ENCODE assay signal across 22 cellular contexts in genomic region chr2:112783187-112783721, GRCh38. TPM values are rescaled to one million over a fixed set of nuclear protein-coding genes. Genes with fewer than 3 reads are reported as not detected.
DNase-seq lines count a peak whose midpoint lies in the region; ATAC-seq and TF ChIP-seq lines count a peak whose summit lies in the region.
"Had no signal": no experiment of that assay in that cellular context is flagged by ENCODE, and none has a peak within 500 bp of the region (broad histone marks: within the 10 kb centered on the region; RNA-seq: fewer than 3 reads in every experiment).

No MANE protein-coding gene starts in this region.

- H3K27ac ChIP-seq in epithelial cell of prostate = peak overlapping the region; percentile 98
- H3K27ac ChIP-seq: psoas muscle had no signal

- no peak for DNase-seq in activated CD4-positive, alpha-beta T cell treated with anti-CD3 and anti-CD28 coated beads, Interleukin-2, amount 10 ng/mL, durations not matched to agents 7 days and 5 days
- DNase-seq in activated CD4-positive, alpha-beta T cell treated with anti-CD3 and anti-CD28 coated beads, Interleukin-2, amount 50 U/mL, for 48 hours = no peak
- DNase-seq in WTC11 (ENCODE audit: low spot score) = no peak
- DNase-seq in epithelial cell of prostate (ENCODE audit: low read depth, low spot score) = no peak
- DNase-seq in NCI-H2081 treated with DMSO at 0.1 percent for 48 hours (lab: John Stamatoyannopoulos, UW) = no peak
- DNase-seq in effector memory CD8-positive, alpha-beta T cell = no peak
- no peak for DNase-seq in NCI-H1436 (lab: John Stamatoyannopoulos, UW)
- no peak for DNase-seq in activated naive CD8-positive, alpha-beta T cell treated with anti-CD3 and anti-CD28 coated beads, Interleukin-2, amount 50 U/mL, for 24 hours
- DNase-seq: activated effector memory CD4-positive, alpha-beta T cell treated with Interleukin-2 at 50 U/mL for 16 hours; amygdala; CD4-positive, CD25-positive, alpha-beta regulatory T cell; DMS79 treated with DMSO at 0.1 percent for 48 hours; glutamatergic neuron; MM.1S; NCI-H1930; NCI-H510A treated with DMSO at 0.1 percent for 48 hours; psoas muscle; spleen; stimulated activated naive CD4-positive, alpha-beta T cell; upper lobe of left lung had no signal

- no peaks in the 10 kb centered on the region for H3K36me3 Mint-ChIP-seq in activated CD4-positive, alpha-beta T cell treated with anti-CD3 and anti-CD28 coated beads, Interleukin-2, amount 10 ng/mL, durations not matched to agents 7 days and 5 days (ENCODE audit: low read depth)
- no peaks in the 10 kb centered on the region for H3K36me3 Mint-ChIP-seq in WTC11
- H3K36me3 Mint-ChIP-seq in effector memory CD8-positive, alpha-beta T cell (ENCODE audit: insufficient read depth) = no peaks in the 10 kb centered on the region
- no peaks in the 10 kb centered on the region for H3K36me3 Mint-ChIP-seq in activated naive CD8-positive, alpha-beta T cell treated with anti-CD3 and anti-CD28 coated beads, Interleukin-2, amount 50 U/mL, for 24 hours (ENCODE audit: low read depth)
- H3K36me3 Mint-ChIP-seq: CD4-positive, CD25-positive, alpha-beta regulatory T cell; natural killer cell treated with Interleukin-12 subunit alpha and Interleukin-12 subunit beta and Interleukin-15 and Interleukin-18, amount 100 ng/mL, for 72 hours had no signal

- POLR2A ChIA-PET in activated CD4-positive, alpha-beta T cell treated with anti-CD3 and anti-CD28 coated beads, Interleukin-2, amount 10 ng/mL, durations not matched to agents 7 days and 5 days (lab: Charles Lee) = interaction anchor here (0.7 kb wide), 1 partner anchor 710 kb away, joined by 3 read pairs; no protein-coding TSS in a partner anchor
- POLR2A ChIA-PET in WTC11 (lab: Charles Lee) = interaction anchor here (0.9 kb wide), 1 partner anchor 18 kb away, joined by 3 read pairs; no protein-coding TSS in a partner anchor

- ATAC-seq in WTC11 = no peak
- no peak for ATAC-seq in effector memory CD8-positive, alpha-beta T cell (replicated peaks)
- ATAC-seq in activated naive CD8-positive, alpha-beta T cell treated with anti-CD3 and anti-CD28 coated beads, Interleukin-2, amount 50 U/mL, for 24 hours = no peak
- ATAC-seq: natural killer cell treated with Interleukin-12 subunit alpha and Interleukin-12 subunit beta and Interleukin-15 and Interleukin-18, amount 100 ng/mL, for 72 hours; psoas muscle had no signal

- peak overlapping the region; percentile 2 for H3K4me3 Mint-ChIP-seq in activated CD4-positive, alpha-beta T cell treated with anti-CD3 and anti-CD28 coated beads, Interleukin-2, amount 10 ng/mL, durations not matched to agents 7 days and 5 days
- no peak overlapping the region for H3K4me3 Mint-ChIP-seq in WTC11
- no peak overlapping the region for H3K4me3 Mint-ChIP-seq in effector memory CD8-positive, alpha-beta T cell
- no peak overlapping the region for H3K4me3 Mint-ChIP-seq in activated naive CD8-positive, alpha-beta T cell treated with anti-CD3 and anti-CD28 coated beads, Interleukin-2, amount 50 U/mL, for 24 hours
- H3K4me3 Mint-ChIP-seq: CD4-positive, CD25-positive, alpha-beta regulatory T cell; natural killer cell treated with Interleukin-12 subunit alpha and Interleukin-12 subunit beta and Interleukin-15 and Interleukin-18, amount 100 ng/mL, for 72 hours had no signal

- H3K27me3 Mint-ChIP-seq in activated CD4-positive, alpha-beta T cell treated with anti-CD3 and anti-CD28 coated beads, Interleukin-2, amount 10 ng/mL, durations not matched to agents 7 days and 5 days = peaks cover 16% of the 10 kb centered on the region
- no peaks in the 10 kb centered on the region for H3K27me3 Mint-ChIP-seq in WTC11 (ENCODE audit: low read depth)
- peaks cover 11 to 48% of the 10 kb centered on the region in 2 donors for H3K27me3 Mint-ChIP-seq in effector memory CD8-positive, alpha-beta T cell
- H3K27me3 Mint-ChIP-seq in activated naive CD8-positive, alpha-beta T cell treated with anti-CD3 and anti-CD28 coated beads, Interleukin-2, amount 50 U/mL, for 24 hours = peaks cover 12% of the 10 kb centered on the region
- H3K27me3 Mint-ChIP-seq: CD4-positive, CD25-positive, alpha-beta regulatory T cell had no signal

- H3K4me1 Mint-ChIP-seq in activated CD4-positive, alpha-beta T cell treated with anti-CD3 and anti-CD28 coated beads, Interleukin-2, amount 10 ng/mL, durations not matched to agents 7 days and 5 days = peaks cover 3% of the 10 kb centered on the region
- peaks cover 29% of the 10 kb centered on the region for H3K4me1 Mint-ChIP-seq in WTC11
- peaks cover 0 to 3% of the 10 kb centered on the region in 2 donors for H3K4me1 Mint-ChIP-seq in effector memory CD8-positive, alpha-beta T cell (ENCODE audit: low read depth in 2 of 2)
- peaks cover 10% of the 10 kb centered on the region for H3K4me1 Mint-ChIP-seq in activated naive CD8-positive, alpha-beta T cell treated with anti-CD3 and anti-CD28 coated beads, Interleukin-2, amount 50 U/mL, for 24 hours

- H3K9me3 Mint-ChIP-seq in activated CD4-positive, alpha-beta T cell treated with anti-CD3 and anti-CD28 coated beads, Interleukin-2, amount 10 ng/mL, durations not matched to agents 7 days and 5 days = no peaks in the 10 kb centered on the region
- H3K9me3 Mint-ChIP-seq in WTC11 = no peaks in the 10 kb centered on the region
- H3K9me3 Mint-ChIP-seq in effector memory CD8-positive, alpha-beta T cell = no peaks in the 10 kb centered on the region
- no peaks in the 10 kb centered on the region for H3K9me3 Mint-ChIP-seq in activated naive CD8-positive, alpha-beta T cell treated with anti-CD3 and anti-CD28 coated beads, Interleukin-2, amount 50 U/mL, for 24 hours
- H3K9me3 Mint-ChIP-seq: natural killer cell treated with Interleukin-12 subunit alpha and Interleukin-12 subunit beta and Interleukin-15 and Interleukin-18, amount 100 ng/mL, for 72 hours had no signal

- no peak for TF ChIP-seq CTCF in WTC11 (IDR thresholded peaks at IDR 0.05)

- no peak overlapping the region for H3K27ac Mint-ChIP-seq in activated CD4-positive, alpha-beta T cell treated with anti-CD3 and anti-CD28 coated beads, Interleukin-2, amount 10 ng/mL, durations not matched to agents 7 days and 5 days
- peak overlapping the region; percentile 24; the same call in 1 of the 2 replicates for H3K27ac Mint-ChIP-seq in WTC11
- H3K27ac Mint-ChIP-seq in effector memory CD8-positive, alpha-beta T cell = no peak overlapping the region
- no peak overlapping the region for H3K27ac Mint-ChIP-seq in activated naive CD8-positive, alpha-beta T cell treated with anti-CD3 and anti-CD28 coated beads, Interleukin-2, amount 50 U/mL, for 24 hours
- H3K27ac Mint-ChIP-seq: CD4-positive, CD25-positive, alpha-beta regulatory T cell had no signal

- CTCF ChIA-PET in activated CD4-positive, alpha-beta T cell treated with anti-CD3 and anti-CD28 coated beads, Interleukin-2, amount 10 ng/mL, durations not matched to agents 7 days and 5 days (lab: Charles Lee) = no interaction called here
- CTCF ChIA-PET in WTC11 (lab: Charles Lee) = interaction anchor here (0.6 to 2.4 kb wide), 2 partner anchors 107 to 158 kb away, joined by 3 to 6 read pairs; no protein-coding TSS in a partner anchor

TF ChIP-seq in WTC11, 78 proteins besides CTCF, POLR2A, EP300 and RAD21 (continues in another document):
- TF ChIP-seq ATF3 (CRISPR knock-in tag; conservative IDR thresholded peaks at IDR 0.05) (no peak), NR2C2 (CRISPR knock-in tag; IDR thresholded peaks at IDR 0.05) (no peak), NFE2L1 (CRISPR knock-in tag; IDR thresholded peaks at IDR 0.05) (no peak), JUN (CRISPR knock-in tag; IDR thresholded peaks at IDR 0.05) (no peak), ETV6 (CRISPR knock-in tag; IDR thresholded peaks at IDR 0.05) (no peak), MLX (CRISPR knock-in tag; IDR thresholded peaks at IDR 0.05) (no peak), ZNF281 (CRISPR knock-in tag; IDR thresholded peaks at IDR 0.05) (no peak), NR3C1 (CRISPR knock-in tag; conservative IDR thresholded peaks at IDR 0.05; ENCODE audit: low read depth) (no peak), PRRX2 (CRISPR knock-in tag; IDR thresholded peaks at IDR 0.05) (no peak)

RNA-seq across cellular contexts. Expression of gene IL1A, which starts 1.0 kb away (rescaled TPM):
- total RNA-seq in activated CD4-positive, alpha-beta T cell treated with anti-CD3 and anti-CD28 coated beads, Interleukin-2, amount 10 ng/mL, durations not matched to agents 7 days and 5 days = under 1 TPM; 0.17 to 0.21 TPM
- total RNA-seq in WTC11 (2021) = 0.34 to 0.55 TPM (median 0.42 TPM) in 3 replicates

RNA-seq across cellular contexts. Expression of gene CKAP2L, which starts 18.8 kb away (rescaled TPM):
- 10 to 100 TPM; 59.1 to 78.1 TPM for total RNA-seq in activated CD4-positive, alpha-beta T cell treated with anti-CD3 and anti-CD28 coated beads, Interleukin-2, amount 10 ng/mL, durations not matched to agents 7 days and 5 days
- 17.7 to 25.6 TPM (median 17.9 TPM) in 3 replicates for total RNA-seq in WTC11 (2021)

RNA-seq across cellular contexts. Expression of gene IL1B, which starts 53.3 kb away (rescaled TPM):
- not detected for total RNA-seq in activated CD4-positive, alpha-beta T cell treated with anti-CD3 and anti-CD28 coated beads, Interleukin-2, amount 10 ng/mL, durations not matched to agents 7 days and 5 days
- total RNA-seq in WTC11 (2021) = not detected in 3 replicates
- total RNA-seq: epithelial cell of proximal tubule had no signal
